Comparison of ENCODE assay signal across 22 cellular contexts in the genomic region with DNA sequence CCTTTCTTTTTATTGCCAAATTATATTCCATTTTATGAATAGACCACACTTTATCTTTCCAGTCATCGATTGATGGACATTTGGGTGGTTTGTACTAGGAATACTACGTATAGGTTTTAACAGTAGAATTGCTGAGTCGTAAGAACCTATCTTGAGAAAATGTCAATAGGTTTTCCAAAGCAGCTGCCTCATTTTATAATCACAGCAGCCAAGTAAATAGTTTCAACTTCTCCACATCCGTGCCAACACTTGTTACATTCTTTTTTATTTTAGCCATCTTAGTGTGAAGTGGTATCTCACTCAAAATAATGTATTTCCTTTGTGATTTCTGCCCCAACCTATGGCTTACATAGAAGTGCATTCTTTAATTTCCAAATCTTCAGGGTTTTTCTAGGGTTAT.
DNase-seq lines count a peak whose midpoint lies in the region; ATAC-seq, FAIRE-seq and TF ChIP-seq lines count a peak whose summit lies in the region.
"Had no signal": no experiment of that assay in that cellular context is flagged by ENCODE, and none has a peak within 500 bp of the region (broad histone marks: within the 10 kb centered on the region; RNA-seq: fewer than 3 reads in every experiment).

No MANE protein-coding gene starts in this region.

- 4% methylated on average over 4 of the region's 4 CpGs for WGBS in HepG2 (ENCODE audit: low lambda C conversion rate)
- whole genome bisulfite sequencing in right lobe of liver (ENCODE audit: insufficient coverage, low coverage, low lambda C conversion rate, missing lambda C conversion rate) = 44% methylated on average over 4 of the region's 4 CpGs

- CTCF ChIA-PET in HepG2 (lab: Yijun Ruan, JAX; ENCODE audit: low intra/inter-chr PET ratio, low total read pairs) = no interaction called here

- H3K36me3 ChIP-seq in HepG2 (replicated peaks in 1 of 2; ENCODE audit: control insufficient read depth in 1 of 2, insufficient read depth in 2 of 2, low read length in 2 of 2) (no peaks in the 10 kb centered on the region), right lobe of liver (no peaks in the 10 kb centered on the region), Karpas-422 (ENCODE audit: insufficient read depth, low read length) (no peaks in the 10 kb centered on the region)
- H3K36me3 ChIP-seq: BE2C, BLaER1 had no signal

- H3K79me2 ChIP-seq in HepG2 (ENCODE audit: insufficient read depth, low read length) (no peaks in the 10 kb centered on the region), Karpas-422 (ENCODE audit: low read length) (no peaks in the 10 kb centered on the region)

- peaks cover 80% of the 10 kb centered on the region for H3K9me3 ChIP-seq in HepG2 (ENCODE audit: low read length)
- H3K9me3 ChIP-seq in right lobe of liver = no peaks in the 10 kb centered on the region
- no peaks in the 10 kb centered on the region for H3K9me3 ChIP-seq in Karpas-422 (ENCODE audit: low read length)
- H3K9me3 ChIP-seq: BE2C had no signal

- intact Hi-C loops in HepG2 (cut with micrococcal nuclease; ENCODE audit: unreplicated experiment) = no loop called here
- intact Hi-C loops in right lobe of liver (cut with DNase I) = no loop called here

- in situ Hi-C loops in HepG2 (cut with HindIII; ENCODE audit: extremely low pct_ligation_motif_present, low pct_unique_long_range_greater_than_20kb) = no loop called here

- POLR2A ChIA-PET in HepG2 (lab: Yijun Ruan, JAX) = no interaction called here

- H3K9ac ChIP-seq in HepG2 (ENCODE audit: insufficient read depth, low read depth, low read length) = no peak overlapping the region
- no peak overlapping the region for H3K9ac ChIP-seq in Karpas-422 (ENCODE audit: low read length)
- H3K9ac ChIP-seq: BLaER1 had no signal

- no peak overlapping the region for H3K4me3 ChIP-seq in HepG2 (replicated peaks in 1 of 3; ENCODE audit: insufficient read depth in 1 of 3, low read depth in 2 of 3, low read length in 3 of 3)
- H3K4me3 ChIP-seq in right lobe of liver = no peak overlapping the region
- H3K4me3 ChIP-seq in Karpas-422 (ENCODE audit: low read length) = no peak overlapping the region
- H3K4me3 ChIP-seq: BLaER1 had no signal

- H2AFZ ChIP-seq in HepG2 (ENCODE audit: low read length) = no peak overlapping the region
- H2AFZ ChIP-seq in Karpas-422 (ENCODE audit: low read length) = no peak overlapping the region

- H3K27me3 ChIP-seq in HepG2 (ENCODE audit: control insufficient read depth in 1 of 2, insufficient read depth in 2 of 2, low read length in 2 of 2) = no peaks in the 10 kb centered on the region
- no peaks in the 10 kb centered on the region for H3K27me3 ChIP-seq in right lobe of liver
- no peaks in the 10 kb centered on the region for H3K27me3 ChIP-seq in Karpas-422 (ENCODE audit: low read length)
- H3K27me3 ChIP-seq: BE2C, BLaER1 had no signal

- no peak overlapping the region for H3K4me2 ChIP-seq in HepG2 (ENCODE audit: low read depth, low read length)
- H3K4me2 ChIP-seq in Karpas-422 (ENCODE audit: low read depth, low read length, poor library complexity, severe bottlenecking) = no peak overlapping the region
- H3K4me2 ChIP-seq: BLaER1 had no signal

- no peak overlapping the region for H3K4me3 Mint-ChIP-seq in effector memory CD8-positive, alpha-beta T cell
- H3K4me3 Mint-ChIP-seq: CD14-positive monocyte; CD4-positive, alpha-beta memory T cell; CD4-positive, CD25-positive, alpha-beta regulatory T cell; CD8-positive, alpha-beta memory T cell had no signal

- DNase-seq in HepG2 (ENCODE audit: low spot score) = no peak
- DNase-seq in right lobe of liver = no peak
- peak; percentile 14 for DNase-seq in Karpas-422
- DNase-seq in effector memory CD8-positive, alpha-beta T cell = no peak
- DNase-seq: ACHN; BE2C; C1 segment of cervical spinal cord; CD4-positive, alpha-beta memory T cell; CD4-positive, CD25-positive, alpha-beta regulatory T cell; CD8-positive, alpha-beta memory T cell; COR-L47; DMS 273 treated with DMSO at 0.1 percent for 48 hours; DMS153; DMS53; DMS79 treated with DMSO at 0.1 percent for 48 hours; GF-D8 had no signal

- H3K4me1 ChIP-seq in HepG2 (ENCODE audit: insufficient read depth, low read length) (no peaks in the 10 kb centered on the region), right lobe of liver (no peaks in the 10 kb centered on the region), Karpas-422 (ENCODE audit: low read length) (no peaks in the 10 kb centered on the region)
- H3K4me1 ChIP-seq: BE2C, BLaER1 had no signal

- H4K20me1 ChIP-seq in HepG2 (ENCODE audit: insufficient read depth, low read length) (no peaks in the 10 kb centered on the region), Karpas-422 (ENCODE audit: insufficient read depth, low read depth, low read length) (no peaks in the 10 kb centered on the region)
- H4K20me1 ChIP-seq: BLaER1 had no signal

- no peak for TF ChIP-seq CTCF in HepG2 (CRISPR knock-in tag; IDR thresholded peaks at IDR 0.05)
- TF ChIP-seq CTCF in right lobe of liver (IDR thresholded peaks at IDR 0.05) = no peak

- BruUV-seq in HepG2 (replicated peaks; lab: Mats Ljungman, UMichigan) = no TSS peak

- no peak overlapping the region for H3K27ac Mint-ChIP-seq in effector memory CD8-positive, alpha-beta T cell
- H3K27ac Mint-ChIP-seq: CD14-positive monocyte; CD4-positive, alpha-beta memory T cell; CD4-positive, CD25-positive, alpha-beta regulatory T cell; CD8-positive, alpha-beta memory T cell had no signal

- no peaks in the 10 kb centered on the region for H3K9me3 Mint-ChIP-seq in effector memory CD8-positive, alpha-beta T cell

- TF ChIP-seq POLR2A in HepG2 (IDR thresholded peaks at IDR 0.05; ENCODE audit: insufficient read depth in 1 of 2, low read depth in 2 of 2, low read length in 2 of 2) (no peak), right lobe of liver (IDR thresholded peaks at IDR 0.05) (no peak)

- FAIRE-seq in HepG2 (lab: Jason Lieb, UNC) = no peak
- FAIRE-seq: GM12891, GM19239 had no signal

- no peak for TF ChIP-seq RAD21 in HepG2 (CRISPR knock-in tag; IDR thresholded peaks at IDR 0.05)

- peaks cover 0 to 9% of the 10 kb centered on the region in 2 donors for H3K27me3 Mint-ChIP-seq in effector memory CD8-positive, alpha-beta T cell
- H3K27me3 Mint-ChIP-seq: CD8-positive, alpha-beta memory T cell had no signal

- H3K36me3 Mint-ChIP-seq in effector memory CD8-positive, alpha-beta T cell (ENCODE audit: insufficient read depth) = no peaks in the 10 kb centered on the region
- H3K36me3 Mint-ChIP-seq: CD14-positive monocyte; CD4-positive, alpha-beta memory T cell; CD4-positive, CD25-positive, alpha-beta regulatory T cell; CD8-positive, alpha-beta memory T cell had no signal

- H3K27ac ChIP-seq in HepG2 (ENCODE audit: extremely low read length, insufficient read depth, low read length) (no peak overlapping the region), right lobe of liver (no peak overlapping the region), Karpas-422 (ENCODE audit: low read length) (no peak overlapping the region)
- H3K27ac ChIP-seq: 22Rv1, BLaER1 had no signal

- no peak for ATAC-seq in HepG2
- no peak for ATAC-seq in right lobe of liver
- no peak for ATAC-seq in effector memory CD8-positive, alpha-beta T cell (replicated peaks)
- ATAC-seq in HG03196 (IDR thresholded peaks at IDR 0.05; ENCODE audit: unreplicated experiment) = no peak

- H3K9me2 ChIP-seq in Karpas-422 (replicated peaks; ENCODE audit: insufficient read depth, low read length) = no peaks in the 10 kb centered on the region

- TF ChIP-seq EP300 in HepG2 (IDR thresholded peaks at IDR 0.05; ENCODE audit: low read depth in 2 of 2, low read length in 2 of 2) = no peak
- no peak for TF ChIP-seq EP300 in HepG2 (CRISPR knock-in tag; IDR thresholded peaks at IDR 0.05; ENCODE audit: borderline replicate concordance)

- no peaks in the 10 kb centered on the region for H3K4me1 Mint-ChIP-seq in effector memory CD8-positive, alpha-beta T cell (ENCODE audit: low read depth in 2 of 2)
- H3K4me1 Mint-ChIP-seq: CD14-positive monocyte; CD4-positive, alpha-beta memory T cell; CD4-positive, CD25-positive, alpha-beta regulatory T cell; CD8-positive, alpha-beta memory T cell had no signal

TF ChIP-seq in HepG2, 621 proteins besides CTCF, POLR2A, EP300 and RAD21:
- peak; percentile 84 for TF ChIP-seq ZNF7 (CRISPR knock-in tag; IDR thresholded peaks at IDR 0.05)
- no peak for TF ChIP-seq HNF4A (CRISPR knock-in tag; IDR thresholded peaks at IDR 0.05)
- peak; percentile 35; the same call in 1 of the 2 replicates for TF ChIP-seq MAFF (IDR thresholded peaks at IDR 0.05; ENCODE audit: low read depth, low read length)
- TF ChIP-seq MAFK (conservative IDR thresholded peaks at IDR 0.05 in 1 of 2, IDR thresholded peaks at IDR 0.05 in 1 of 2; ENCODE audit: low read length in 2 of 2) = peak; percentile 4 to 64; a peak in 2 of 4 replicates
